ENCODE assay signal across 32 cellular contexts in genomic region chr4:45569619-45570018, GRCh38.
"Had no signal": no experiment of that assay in that cellular context is flagged by ENCODE, and none has a peak within 500 bp of the region (broad histone marks: within the 10 kb centered on the region; RNA-seq: fewer than 3 reads in every experiment).

No MANE protein-coding gene starts in this region.

- H3K27me3 ChIP-seq: adrenal gland, ascending aorta, body of pancreas, brain microvascular endothelial cell, breast epithelium, cardiac muscle cell had no signal

- H3K4me1 ChIP-seq: adrenal gland, ascending aorta, body of pancreas, breast epithelium had no signal

- H3K9me3 ChIP-seq: adrenal gland, ascending aorta, body of pancreas had no signal

- H3K4me3 ChIP-seq: adrenal gland, ascending aorta, body of pancreas, breast epithelium, cardiac muscle cell had no signal

- ATAC-seq: activated naive CD4-positive, alpha-beta T cell treated with anti-CD3 and anti-CD28 coated beads, Interleukin-2, amount 50 U/mL, for 72 hours; activated naive CD8-positive, alpha-beta T cell treated with anti-CD3 and anti-CD28 coated beads, Interleukin-2, amount 50 U/mL, for 24 hours; activated T-cell treated with anti-CD3 and anti-CD28 coated beads, Interleukin-2, amount 50 U/mL, for 4 hours; activated T-cell treated with anti-CD3 and anti-CD28 coated beads, Interleukin-2, amount 50 U/mL, for 72 hours; activated T-helper 17 cell treated with anti-CD3 and anti-CD28 coated beads, Interleukin-2, amount 50 U/mL, for 72 hours; body of pancreas had no signal

- FAIRE-seq: bronchial epithelial cell had no signal

- H3K27ac ChIP-seq: adrenal gland, ascending aorta, body of pancreas, brain microvascular endothelial cell, breast epithelium, cardiac muscle cell had no signal

- DNase-seq: activated effector memory CD4-positive, alpha-beta T cell treated with anti-CD3 and anti-CD28 coated beads, Interleukin-2, amount 50 U/mL, for 16 hours; activated effector memory CD4-positive, alpha-beta T cell treated with Interleukin-2 at 50 U/mL for 16 hours; activated gamma-delta T cell; activated gamma-delta T cell treated with Interleukin-2 at 50 U/mL for 16 hours; activated naive CD4-positive, alpha-beta T cell; activated naive CD4-positive, alpha-beta T cell treated with anti-CD3 and anti-CD28 coated beads for 36 hours; activated naive CD4-positive, alpha-beta T cell treated with anti-CD3 and anti-CD28 coated beads, Interleukin-2, amount 10 ng/mL, durations not matched to agents 7 days and 5 days; activated naive CD4-positive, alpha-beta T cell treated with anti-CD3 and anti-CD28 coated beads, Interleukin-2, amount 50 U/mL, for 16 hours; activated naive CD4-positive, alpha-beta T cell treated with Interleukin-2 at 50 U/mL for 16 hours; activated naive CD8-positive, alpha-beta T cell treated with anti-CD3 and anti-CD28 coated beads for 36 hours; activated naive CD8-positive, alpha-beta T cell treated with anti-CD3 and anti-CD28 coated beads, Interleukin-2, amount 10 ng/mL, durations not matched to agents 7 days and 5 days; activated naive CD8-positive, alpha-beta T cell treated with anti-CD3 and anti-CD28 coated beads, Interleukin-2, amount 50 U/mL, for 24 hours; activated T-cell treated with anti-CD3 and anti-CD28 coated beads, Interleukin-2, amount 50 U/mL, for 24 hours; activated T-cell treated with anti-CD3 and anti-CD28 coated beads, Interleukin-2, amount 50 U/mL, for 4 hours; activated T-cell treated with anti-CD3 and anti-CD28 coated beads, Interleukin-2, amount 50 U/mL, for 48 hours; activated T-cell treated with anti-CD3 and anti-CD28 coated beads, Interleukin-2, amount 50 U/mL, for 72 hours; adrenal gland; amniotic stem cell; amygdala; anterior cingulate cortex; aorta; body of pancreas; brain microvascular endothelial cell; caudate nucleus; central memory CD4-positive, alpha-beta T cell; cerebellar nuclear complex had no signal

- H3K36me3 ChIP-seq: adrenal gland, ascending aorta, brain microvascular endothelial cell, breast epithelium, cardiac muscle cell had no signal
